In the genomic region with DNA sequence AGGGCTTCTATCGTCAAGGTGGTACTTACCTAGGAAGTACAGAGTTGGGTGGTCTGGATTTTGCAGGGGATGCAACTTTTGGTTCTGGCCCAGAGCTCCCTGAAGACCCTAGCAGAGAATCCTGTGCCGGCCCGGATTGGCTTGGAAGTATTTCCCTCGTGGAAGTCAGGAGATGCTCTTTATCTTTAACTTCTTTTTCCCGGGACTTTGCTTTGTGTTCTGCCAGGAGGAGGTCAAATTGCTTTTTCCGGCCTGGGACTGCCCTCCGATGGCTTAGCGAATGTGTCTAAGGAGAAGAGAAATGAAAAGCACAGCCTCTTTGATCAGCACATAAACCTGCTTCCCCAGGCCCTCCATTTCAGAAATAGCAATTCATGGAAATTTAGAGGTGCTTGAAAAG, we compare ENCODE assay signal across 30 cellular contexts. TPM values are rescaled to one million over a fixed set of nuclear protein-coding genes. Genes with fewer than 3 reads are reported as not detected.
DNase-seq lines count a peak whose midpoint lies in the region; FAIRE-seq and TF ChIP-seq lines count a peak whose summit lies in the region.
"Had no signal": no experiment of that assay in that cellular context is flagged by ENCODE, and none has a peak within 500 bp of the region (broad histone marks: within the 10 kb centered on the region; RNA-seq: fewer than 3 reads in every experiment).

No MANE protein-coding gene starts in this region.

- H3K9ac ChIP-seq in HUES64 (ENCODE audit: low read depth, low read length): peak overlapping the region; percentile 82
- H3K9ac ChIP-seq in H1 (replicated peaks in 1 of 4; ENCODE audit: extremely low read depth in 1 of 4, low read depth in 3 of 4, low read length in 3 of 4): peak overlapping the region; percentile 56 to 88 (median 81)
- no peak overlapping the region for H3K9ac ChIP-seq in MM.1S (ENCODE audit: low read length)

- peak; percentile 13 for FAIRE-seq in H1 (lab: Jason Lieb, UNC)
- FAIRE-seq: HepG2 had no signal

- no peak for TF ChIP-seq CTCF in H1 (IDR thresholded peaks at IDR 0.05; ENCODE audit: control extremely low read depth in 1 of 3, insufficient read depth in 1 of 3, low read depth in 1 of 3, low read length in 3 of 3)
- no peak for TF ChIP-seq CTCF in sigmoid colon (IDR thresholded peaks at IDR 0.05)
- no peak for TF ChIP-seq CTCF in MM.1S (IDR thresholded peaks at IDR 0.05; ENCODE audit: low read length)

- H3F3A ChIP-seq in MM.1S (ENCODE audit: insufficient read depth, low read length): no peaks in the 10 kb centered on the region

- no peak overlapping the region for H4K8ac ChIP-seq in H1 (ENCODE audit: extremely low read depth, insufficient read depth, low read length)

- peak overlapping the region; percentile 98 for H4K91ac ChIP-seq in H1 (replicated peaks; ENCODE audit: insufficient read length, low read length)

- peak overlapping the region; percentile 100 for H2BK5ac ChIP-seq in H1 (ENCODE audit: low read depth, low read length)

- H3K4me1 ChIP-seq in HUES64 (ENCODE audit: insufficient read depth, low read length) (peaks cover 52% of the 10 kb centered on the region), H1 (replicated peaks in 1 of 4; ENCODE audit: control insufficient read depth in 3 of 4, insufficient read depth in 4 of 4, low read length in 3 of 4) (peaks cover 27 to 59% (median 34%) of the 10 kb centered on the region in 4 experiments), sigmoid colon (peaks cover 0 to 9% (median 4%) of the 10 kb centered on the region in 4 donors), MM.1S (ENCODE audit: low read length) (no peaks in the 10 kb centered on the region)
- H3K4me1 ChIP-seq: Caco-2, upper lobe of right lung had no signal

- H2BK20ac ChIP-seq in H1 (ENCODE audit: low read length): peak overlapping the region; percentile 89

- H3K4me2 ChIP-seq in H1 (ENCODE audit: insufficient read depth in 1 of 2, low read depth in 2 of 2, low read length in 2 of 2) (peak overlapping the region; percentile 82 to 84), MM.1S (ENCODE audit: low read depth, low read length) (no peak overlapping the region)

- intact Hi-C loops in sigmoid colon (cut with DNase I): no loop called here

- TF ChIP-seq RAD21 in H1 (IDR thresholded peaks at IDR 0.05 in 1 of 2, conservative IDR thresholded peaks at IDR 0.05 in 1 of 2; ENCODE audit: low read depth in 2 of 2, low read length in 2 of 2): no peak

- CTCF ChIA-PET in H1 (lab: Charles Lee; ENCODE audit: partially characterized antibody): interaction anchor here (0.7 to 8.1 kb wide), 11 partner anchors 14 to 375 kb away, joined by 3 to 38 read pairs (median 3); no protein-coding TSS in a partner anchor

- TF ChIP-seq EP300 in H1 (IDR thresholded peaks at IDR 0.05; ENCODE audit: borderline replicate concordance in 1 of 2, low read depth in 2 of 2, low read length in 2 of 2): no peak
- no peak for TF ChIP-seq EP300 in sigmoid colon (IDR thresholded peaks at IDR 0.05)

- peak overlapping the region; percentile 96 for H3K27ac ChIP-seq in HUES64 (ENCODE audit: low read depth, low read length)
- H3K27ac ChIP-seq in H1 (ENCODE audit: low read depth, low read length): peak overlapping the region; percentile 94
- no peak overlapping the region for H3K27ac ChIP-seq in sigmoid colon
- H3K27ac ChIP-seq in MM.1S (ENCODE audit: low read length): no peak overlapping the region
- H3K27ac ChIP-seq: upper lobe of right lung, WERI-Rb-1 had no signal

- H4K20me1 ChIP-seq in H1 (replicated peaks in 1 of 2; ENCODE audit: control insufficient read depth in 1 of 2, insufficient read depth in 2 of 2, low read length in 2 of 2) (peaks cover 2 to 5% of the 10 kb centered on the region in 2 experiments), MM.1S (ENCODE audit: insufficient read depth, low read length) (no peaks in the 10 kb centered on the region)

- TF ChIP-seq POLR2A in H1 (IDR thresholded peaks at IDR 0.05; ENCODE audit: control extremely low read depth in 1 of 2, low read depth in 2 of 2, low read length in 2 of 2) (peak in 1 of 2 experiments; percentile 17; a peak in 1 of 3 replicates), sigmoid colon (IDR thresholded peaks at IDR 0.05) (no peak)

- peak overlapping the region; percentile 97; the same call in 1 of the 2 replicates for H2AK5ac ChIP-seq in H1 (ENCODE audit: low read depth, low read length)

- no peaks in the 10 kb centered on the region for H3K9me3 ChIP-seq in HUES64 (ENCODE audit: insufficient read depth, low read depth, low read length)
- no peaks in the 10 kb centered on the region for H3K9me3 ChIP-seq in H1 (ENCODE audit: insufficient read depth in 2 of 2, low read depth in 1 of 2, low read length in 1 of 2)
- H3K9me3 ChIP-seq in sigmoid colon: no peaks in the 10 kb centered on the region
- no peaks in the 10 kb centered on the region for H3K9me3 ChIP-seq in MM.1S (replicated peaks; ENCODE audit: insufficient read depth, low read length)
- H3K9me3 ChIP-seq: Caco-2, ovary, upper lobe of right lung had no signal

- H2BK15ac ChIP-seq in H1 (ENCODE audit: low read length): peak overlapping the region; percentile 72

- H3K56ac ChIP-seq in H1 (replicated peaks; ENCODE audit: insufficient read length, low read depth, low read length): peak overlapping the region; percentile 99

- H3K79me1 ChIP-seq in H1 (ENCODE audit: low read depth, low read length): 0 out of 2 replicates have a peak, but pooled peaks cover 2% of the 10 kb centered on the region

- peaks cover 0 to 48% of the 10 kb centered on the region in 2 experiments; a peak in 2 of 4 replicates for H3K79me2 ChIP-seq in H1 (ENCODE audit: control insufficient read depth in 1 of 2, insufficient read depth in 2 of 2, low read length in 2 of 2)
- H3K79me2 ChIP-seq in MM.1S (ENCODE audit: low read length): no peaks in the 10 kb centered on the region

- peak overlapping the region; percentile 89 for H4K5ac ChIP-seq in H1 (ENCODE audit: insufficient read length, low read depth, low read length)

- POLR2A ChIA-PET in H1 (lab: Charles Lee; ENCODE audit: partially characterized antibody): interaction anchor here (1.4 to 5.1 kb wide), 7 partner anchors 8 to 51 kb away, joined by 3 to 57 read pairs (median 7); no protein-coding TSS in a partner anchor

- peak overlapping the region; percentile 98 for H3K4ac ChIP-seq in H1 (replicated peaks; ENCODE audit: insufficient read length, low read depth, low read length)

- peaks cover 14% of the 10 kb centered on the region for H3K23me2 ChIP-seq in H1 (ENCODE audit: low read depth, low read length)

- H3K4me3 ChIP-seq in HUES64 (ENCODE audit: low read length) (peak overlapping the region; percentile 39), H1 (ENCODE audit: extremely low read depth in 1 of 4, insufficient read depth in 2 of 4, low read depth in 3 of 4, low read length in 4 of 4) (peak overlapping the region; percentile 25 to 67 (median 59); a peak in 7 of 8 replicates), sigmoid colon (no peak overlapping the region), MM.1S (ENCODE audit: low read length) (no peak overlapping the region)
- H3K4me3 ChIP-seq: ovary, upper lobe of right lung had no signal

- H2BK12ac ChIP-seq in H1 (ENCODE audit: low read depth, low read length): peak overlapping the region; percentile 99

- peak overlapping the region; percentile 100 for H2BK120ac ChIP-seq in H1 (replicated peaks; ENCODE audit: low read depth, low read length)

- no peaks in the 10 kb centered on the region for H3K9me2 ChIP-seq in MM.1S (replicated peaks; ENCODE audit: insufficient read depth, low read length)

- peak overlapping the region; percentile 12; the same call in 1 of the 2 replicates for H2AFZ ChIP-seq in H1 (ENCODE audit: low read length)
- no peak overlapping the region for H2AFZ ChIP-seq in MM.1S (ENCODE audit: low read length)

- H3K36me3 ChIP-seq in HUES64 (ENCODE audit: insufficient read depth, low read length) (peaks cover 54% of the 10 kb centered on the region), H1 (ENCODE audit: control insufficient read depth in 2 of 4, insufficient read depth in 4 of 4, low read length in 3 of 4) (peaks cover 0 to 29% (median 6%) of the 10 kb centered on the region in 4 experiments; a peak in 5 of 8 replicates), sigmoid colon (peaks cover 5 to 80% (median 22%) of the 10 kb centered on the region in 4 donors), MM.1S (replicated peaks; ENCODE audit: insufficient read depth, low read length) (no peaks in the 10 kb centered on the region)
- H3K36me3 ChIP-seq: ovary, WERI-Rb-1 had no signal

- H3K23ac ChIP-seq in H1 (ENCODE audit: insufficient read length): no peak overlapping the region

- DNase-seq in H1 (ENCODE audit: low read depth in 1 of 2, low spot score in 2 of 2): no peak
- peak; percentile 24 for DNase-seq in left kidney (ENCODE audit: low read depth, low spot score)
- DNase-seq in sigmoid colon: peak; percentile 12
- no peak for DNase-seq in stimulated activated CD4-positive, alpha-beta T cell treated with anti-CD3 and anti-CD28 coated beads, Interleukin-4, amount 100 ng/mL, for 24 hours
- no peak for DNase-seq in dedifferentiated amniotic fluid mesenchymal stem cell (ENCODE audit: extremely low spot score)
- no peak for DNase-seq in MM.1S
- DNase-seq: activated CD4-positive, alpha-beta T cell treated with anti-CD3 and anti-CD28 coated beads, Interleukin-2, amount 10 ng/mL, durations not matched to agents 24 days and 14 days; activated T-cell treated with anti-CD3 and anti-CD28 coated beads, Interleukin-2, amount 50 U/mL, for 24 hours; C1 segment of cervical spinal cord; Caco-2; effector CD4-positive, alpha-beta T cell; GF-D8; immature natural killer cell; Karpas-422; MV-4-11; NCI-H1694; NCI-H2171 treated with DMSO at 0.1 percent for 48 hours; NCI-H524; ovary; right cardiac atrium; SHP77 treated with DMSO at 0.1 percent for 48 hours; stimulated activated CD4-positive, alpha-beta T cell treated with anti-CD3 and anti-CD28 coated beads, Interleukin-4, amount 100 ng/mL, for 1 hour; upper lobe of right lung; WERI-Rb-1 had no signal

- no peaks in the 10 kb centered on the region for H3K27me3 ChIP-seq in HUES64 (ENCODE audit: insufficient read depth, low read length)
- H3K27me3 ChIP-seq in H1 (replicated peaks in 1 of 4; ENCODE audit: control insufficient read depth in 3 of 4, extremely low read depth in 1 of 4, insufficient read depth in 3 of 4, low read length in 3 of 4): no peaks in the 10 kb centered on the region
- H3K27me3 ChIP-seq in sigmoid colon: no peaks in the 10 kb centered on the region
- no peaks in the 10 kb centered on the region for H3K27me3 ChIP-seq in MM.1S (replicated peaks; ENCODE audit: insufficient read depth, low read length)
- H3K27me3 ChIP-seq: ovary, upper lobe of right lung had no signal

- peak overlapping the region; percentile 2 for H3K14ac ChIP-seq in H1 (ENCODE audit: insufficient read length)

- 16% methylated on average over 8 of the region's 8 CpGs for WGBS in HUES64
- WGBS in H1 (ENCODE audit: extremely low coverage in 1 of 2, insufficient coverage in 1 of 2, insufficient read length in 1 of 2, insufficient replicate concordance in 2 of 2, low coverage in 1 of 2, low lambda C conversion rate in 2 of 2, missing lambda C conversion rate in 1 of 2), 2 experiments: 9% methylated on average over 8 of the region's 8 CpGs; no CpG with 5 or more reads in 1 of the 2 experiments
- WGBS in sigmoid colon, 2 donors: 91 to 93% methylated on average over 8 of the region's 8 CpGs

- peak overlapping the region; percentile 99 for H3K18ac ChIP-seq in H1 (ENCODE audit: extremely low read depth, low read length)

RNA-seq across cellular contexts. Expression of gene EFCAB10, which starts 57.0 kb away (rescaled TPM):
- polyA plus RNA-seq in HUES64 (2013, experiment 1 of 2): 1.7 TPM
- 3.4 TPM for polyA plus RNA-seq in HUES64 (2013, experiment 2 of 2)
- 3.1 TPM in 2 replicates for total RNA-seq in H1 (2021; fragmentation: NEBNext Ultra II Directional; extraction: Animal tissue kit (Norgen Biotek cat#: 25700))
- polyA plus RNA-seq in H1 (2011; rRNA removed) (0.52 and 0.80 TPM in 2 replicates), sigmoid colon (under 1 TPM in 1 of 3 donors, not detected in 2; 0.13 TPM)
- 0.90 TPM for polyA plus RNA-seq in H1 (2011; cell fraction: cytosol; rRNA removed)
- 0.41 TPM for polyA plus RNA-seq in H1 (2011; cell fraction: nucleus; rRNA removed)
- polyA plus RNA-seq in H1 (2012, experiment 1 of 2): 1.2 to 2.7 TPM (median 2.5 TPM) in 4 replicates
- 0.43 TPM for polyA plus RNA-seq in H1 (2012, experiment 2 of 2)
- polyA plus RNA-seq in H1 (2013, experiment 1 of 2): 3.2 TPM
- 3.7 TPM for polyA plus RNA-seq in H1 (2013, experiment 2 of 2)
- 0.80 and 1.1 TPM in 2 replicates for polyA minus RNA-seq in H1 (2011; rRNA and poly(A)+ RNA removed)
- 2.1 TPM for polyA minus RNA-seq in H1 (2011; cell fraction: cytosol; rRNA and poly(A)+ RNA removed)
- 0.70 TPM for polyA minus RNA-seq in H1 (2011; cell fraction: nucleus; rRNA and poly(A)+ RNA removed)
- total RNA-seq in sigmoid colon: not detected
- total RNA-seq: activated CD4-positive, alpha-beta T cell treated with anti-CD3 and anti-CD28 coated beads, Interleukin-2, amount 10 ng/mL, durations not matched to agents 24 days and 14 days; Caco-2; chondrocyte; epithelial cell of proximal tubule; left colon; right cardiac atrium had no signal
- polyA plus RNA-seq: AG04450, HepG2, immature natural killer cell, right cardiac atrium had no signal

Comparison
In these comparisons a context has a peak if more than half of its experiments do, and no peak if none do; other contexts are left out.
1. H3K27ac ChIP-seq: peak in HUES64 (single experiment) and H1 (single experiment); none in sigmoid colon (0 of 4) and MM.1S (single experiment).
2. H3K4me3 ChIP-seq: peak in HUES64 (single experiment) and H1 (4 of 4); none in sigmoid colon (0 of 4) and MM.1S (single experiment).
3. DNase-seq: peak in left kidney (single experiment) and sigmoid colon (single experiment); none in H1 (0 of 2), stimulated activated CD4-positive, alpha-beta T cell treated with anti-CD3 and anti-CD28 coated beads, Interleukin-4, amount 100 ng/mL, for 24 hours (single experiment), dedifferentiated amniotic fluid mesenchymal stem cell (single experiment) and MM.1S (single experiment).